8 cellular contexts compared by ENCODE assay signal in the genomic region with DNA sequence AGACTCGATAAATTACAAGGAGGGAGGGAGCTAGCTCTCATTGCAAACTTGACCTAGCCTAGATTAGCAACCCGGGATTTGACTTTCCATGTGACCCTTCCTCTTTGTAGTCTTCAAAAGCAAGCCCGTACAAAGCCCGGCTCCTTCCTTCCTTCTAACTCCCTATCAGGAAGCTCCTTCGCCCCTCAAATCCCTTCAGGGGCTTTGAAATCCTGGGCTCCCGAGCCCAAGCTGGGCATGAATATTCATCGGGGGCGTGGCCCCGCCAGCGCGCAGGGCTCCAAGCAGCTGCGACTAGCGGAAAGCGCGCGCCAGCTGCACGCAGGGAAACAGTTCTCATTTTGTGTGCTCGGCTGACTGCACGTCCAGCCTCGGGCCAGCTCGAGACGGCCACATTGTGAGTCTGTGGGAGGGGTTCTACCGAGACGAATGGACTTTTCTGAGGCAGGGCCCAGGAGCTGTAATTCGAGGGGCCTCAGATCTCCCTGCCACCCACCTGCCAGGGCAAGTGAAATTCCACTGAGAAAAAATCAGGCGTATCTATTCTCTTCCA.
DNase-seq lines count a peak whose midpoint lies in the region; ATAC-seq and TF ChIP-seq lines count a peak whose summit lies in the region.

No MANE protein-coding gene starts in this region.

- POLR2A ChIA-PET in PC-9 (lab: Charles Lee; ENCODE audit: unreplicated experiment) = interaction anchor here (0.5 to 0.6 kb wide), 3 partner anchors 163 to 387 kb away, joined by 4 to 5 read pairs (median 5); a partner anchor contains a TSS

- no peak for TF ChIP-seq EP300 in suprapubic skin (IDR thresholded peaks at IDR 0.05)

- H2AFZ ChIP-seq in PC-9 = peak overlapping the region; percentile 55; the same call in 1 of the 2 replicates

- CTCF ChIA-PET in PC-9 (lab: Charles Lee) = interaction anchor here (1.1 kb wide), 1 partner anchor 103 kb away, joined by 4 read pairs; no protein-coding TSS in a partner anchor

- TF ChIP-seq POLR2A in suprapubic skin (IDR thresholded peaks at IDR 0.05) = no peak

- H3K27ac ChIP-seq in PC-9 (no peak overlapping the region), suprapubic skin (peak overlapping the region; percentile 80)

- H3K9me3 ChIP-seq in PC-9 (ENCODE audit: insufficient read depth, low read depth) (no peaks in the 10 kb centered on the region; the same call in 1 of the 2 replicates), suprapubic skin (no peaks in the 10 kb centered on the region)

- H3K9me2 ChIP-seq in PC-9 (ENCODE audit: insufficient read depth) = no peaks in the 10 kb centered on the region

- DNase-seq in DMS153 treated with DMSO at 0.1 percent for 48 hours (lab: John Stamatoyannopoulos, UW; ENCODE audit: unreplicated experiment) (peak; percentile 78), HuH-7 (ENCODE audit: low spot score) (peak; percentile 75), PC-9 (peak; percentile 55 to 58), fibroblast of the conjunctiva (ENCODE audit: low read depth) (peak; percentile 8), suprapubic skin (ENCODE audit: low spot score in 2 of 2) (peak; percentile 81 to 87)
- DNase-seq in activated effector memory CD4-positive, alpha-beta T cell treated with anti-CD3 and anti-CD28 coated beads, Interleukin-2, amount 50 U/mL, for 16 hours = peak; percentile 86
- peak; percentile 68 for DNase-seq in natural killer cell treated with Interleukin-12 subunit alpha and Interleukin-12 subunit beta and Interleukin-15 and Interleukin-18, amount 100 ng/mL, for 72 hours (ENCODE audit: low spot score)

- BruUV-seq in PC-9 (replicated peaks; lab: Mats Ljungman, UMichigan) = no TSS peak

- H3F3A ChIP-seq in PC-9 (ENCODE audit: insufficient read depth, low read depth) = no peaks in the 10 kb centered on the region

- H3K4me3 ChIP-seq in PC-9 (peak overlapping the region; percentile 50; the same call in 1 of the 2 replicates), suprapubic skin (peak overlapping the region; percentile 51)

- intact Hi-C loops in PC-9 (cut with micrococcal nuclease; ENCODE audit: unreplicated experiment) = loop anchor here (5.0 to 10.0 kb wide), 2 partner anchors 34 to 87 kb away; no protein-coding TSS in a partner anchor

- no peaks in the 10 kb centered on the region for H3K36me3 Mint-ChIP-seq in natural killer cell treated with Interleukin-12 subunit alpha and Interleukin-12 subunit beta and Interleukin-15 and Interleukin-18, amount 100 ng/mL, for 72 hours

- no peaks in the 10 kb centered on the region for H3K79me2 ChIP-seq in PC-9 (ENCODE audit: low read depth)

- no peak for TF ChIP-seq CTCF in PC-9 (conservative IDR thresholded peaks at IDR 0.05)
- no peak for TF ChIP-seq CTCF in suprapubic skin (IDR thresholded peaks at IDR 0.05)

- H3K9me3 Mint-ChIP-seq in natural killer cell treated with Interleukin-12 subunit alpha and Interleukin-12 subunit beta and Interleukin-15 and Interleukin-18, amount 100 ng/mL, for 72 hours = no peaks in the 10 kb centered on the region

- ATAC-seq in GM21528 (IDR thresholded peaks at IDR 0.05; ENCODE audit: low FRiP score, unreplicated experiment) = peak; percentile 93
- peak; percentile 83 to 88 for ATAC-seq in natural killer cell treated with Interleukin-12 subunit alpha and Interleukin-12 subunit beta and Interleukin-15 and Interleukin-18, amount 100 ng/mL, for 72 hours

- H3K4me2 ChIP-seq in PC-9 = peak overlapping the region; percentile 75

- under 1% methylated on average over 24 of the region's 26 CpGs for WGBS in suprapubic skin

- H3K4me1 ChIP-seq in PC-9 (replicated peaks; ENCODE audit: insufficient read depth) (no peaks in the 10 kb centered on the region), suprapubic skin (peaks cover 18% of the 10 kb centered on the region)

- H3K27ac Mint-ChIP-seq in natural killer cell treated with Interleukin-12 subunit alpha and Interleukin-12 subunit beta and Interleukin-15 and Interleukin-18, amount 100 ng/mL, for 72 hours = peak overlapping the region; percentile 31 to 61

- H4K20me1 ChIP-seq in PC-9 (ENCODE audit: insufficient read depth) = no peaks in the 10 kb centered on the region

- peak overlapping the region; percentile 85 for H3K4me3 Mint-ChIP-seq in natural killer cell treated with Interleukin-12 subunit alpha and Interleukin-12 subunit beta and Interleukin-15 and Interleukin-18, amount 100 ng/mL, for 72 hours

- H3K36me3 ChIP-seq in PC-9 (ENCODE audit: low read depth) (no peaks in the 10 kb centered on the region), suprapubic skin (no peaks in the 10 kb centered on the region)

- H3K27me3 Mint-ChIP-seq in natural killer cell treated with Interleukin-12 subunit alpha and Interleukin-12 subunit beta and Interleukin-15 and Interleukin-18, amount 100 ng/mL, for 72 hours = peaks cover 23 to 27% of the 10 kb centered on the region in 2 donors

- H3K27me3 ChIP-seq in PC-9 (ENCODE audit: insufficient read depth, low read depth) = no peaks in the 10 kb centered on the region
- no peaks in the 10 kb centered on the region for H3K27me3 ChIP-seq in suprapubic skin

- peaks cover 15 to 17% of the 10 kb centered on the region in 2 donors for H3K4me1 Mint-ChIP-seq in natural killer cell treated with Interleukin-12 subunit alpha and Interleukin-12 subunit beta and Interleukin-15 and Interleukin-18, amount 100 ng/mL, for 72 hours (ENCODE audit: low read depth in 2 of 2)

Comparison
In these comparisons a context has a peak if more than half of its experiments do, and no peak if none do; other contexts are left out.
1. DNase-seq: peak in every context shown above with its lines; median percentile 86 in activated effector memory CD4-positive, alpha-beta T cell treated with anti-CD3 and anti-CD28 coated beads, Interleukin-2, amount 50 U/mL, for 16 hours; 84 in suprapubic skin; 78 in DMS153 treated with DMSO at 0.1 percent for 48 hours; 75 in HuH-7; 68 in natural killer cell treated with Interleukin-12 subunit alpha and Interleukin-12 subunit beta and Interleukin-15 and Interleukin-18, amount 100 ng/mL, for 72 hours; 56 in PC-9; 8 in fibroblast of the conjunctiva.